Comparison of ENCODE assay signal across 17 cellular contexts in the genomic region with DNA sequence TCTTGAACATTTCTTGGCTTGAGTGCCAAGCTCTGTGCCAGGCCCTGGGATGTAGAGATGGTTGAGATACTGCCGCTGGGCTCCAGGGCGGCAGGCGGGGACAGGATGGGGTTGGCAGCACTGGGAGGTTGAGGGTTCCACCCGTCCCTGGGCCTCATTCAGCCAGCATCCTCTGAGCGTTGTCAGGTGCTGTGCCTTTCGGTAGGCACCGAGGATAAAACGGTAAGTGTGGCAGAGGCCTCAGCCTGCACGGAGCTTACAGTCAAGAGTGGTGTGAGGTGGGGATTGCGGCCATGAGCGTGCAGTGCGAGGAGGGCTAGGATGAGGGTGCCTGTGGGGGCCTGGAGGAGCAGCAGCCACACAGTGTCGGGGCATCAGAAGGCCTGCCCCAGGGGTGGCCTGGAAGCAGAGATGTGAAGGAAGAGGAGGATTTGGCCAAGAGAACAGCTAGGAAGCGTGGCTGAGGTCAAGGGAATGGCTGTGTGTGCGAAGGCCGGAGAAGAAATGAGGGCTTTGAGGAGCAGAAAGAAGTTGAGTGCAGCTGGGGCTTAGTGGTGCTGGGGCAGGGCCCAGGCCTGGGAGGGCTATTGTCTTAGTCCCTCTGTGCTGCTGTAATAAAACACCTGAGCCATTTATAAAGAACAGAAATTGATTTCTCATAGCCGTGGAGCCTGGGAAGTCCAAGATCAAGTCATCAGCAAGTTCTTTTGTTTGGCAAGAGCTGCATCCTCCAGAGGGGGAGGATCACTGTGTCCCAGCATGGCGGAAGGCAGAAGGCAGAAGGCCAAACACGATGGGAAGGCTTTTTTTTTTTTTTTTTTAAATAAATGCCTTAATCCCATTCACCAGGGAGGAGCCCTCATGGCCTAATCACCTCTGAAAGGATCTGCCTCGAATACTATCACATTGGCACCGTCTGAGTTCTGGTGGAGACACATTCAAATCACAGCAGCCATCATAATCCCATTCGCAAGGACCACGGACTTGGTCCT. TPM values are rescaled to one million over a fixed set of nuclear protein-coding genes. Genes with fewer than 3 reads are reported as not detected.
DNase-seq lines count a peak whose midpoint lies in the region; ATAC-seq, FAIRE-seq and TF ChIP-seq lines count a peak whose summit lies in the region.
"Had no signal": no experiment of that assay in that cellular context is flagged by ENCODE, and none has a peak within 500 bp of the region (broad histone marks: within the 10 kb centered on the region; RNA-seq: fewer than 3 reads in every experiment).

No MANE protein-coding gene starts in this region.

- POLR2A ChIA-PET in endothelial cell of umbilical vein (lab: Charles Lee): interaction anchor here (0.7 kb wide), 1 partner anchor 15 kb away, joined by 3 read pairs; no protein-coding TSS in a partner anchor

- TF ChIP-seq POLR2A in endothelial cell of umbilical vein (IDR thresholded peaks at IDR 0.05; ENCODE audit: low read depth, low read length): no peak

- DNase-seq in Right ventricle myocardium inferior (ENCODE audit: missing footprints): no peak
- no peak for DNase-seq in cardiac septum (ENCODE audit: low spot score)
- peak; percentile 49 for DNase-seq in endothelial cell of umbilical vein (ENCODE audit: low read depth, low spot score)
- no peak for DNase-seq in NCI-H1930 (lab: John Stamatoyannopoulos, UW)
- DNase-seq in NOMO-1 treated with DMSO at 0.1 percent for 48 hours (lab: John Stamatoyannopoulos, UW; ENCODE audit: unreplicated experiment): no peak
- DNase-seq: activated naive CD8-positive, alpha-beta T cell treated with anti-CD3 and anti-CD28 coated beads, Interleukin-2, amount 50 U/mL, for 24 hours; activated T-cell treated with anti-CD3 and anti-CD28 coated beads for 4 hours; foreskin keratinocyte; GDM1; NCI-H345; PC-3; right lobe of liver; stimulated activated naive CD4-positive, alpha-beta T cell had no signal

- H3K4me2 ChIP-seq in endothelial cell of umbilical vein (ENCODE audit: insufficient read depth, low read length): no peak overlapping the region
- H3K4me2 ChIP-seq: A549 had no signal

- H3K9me3 Mint-ChIP-seq in nephron: peaks cover 3% of the 10 kb centered on the region
- no peaks in the 10 kb centered on the region for H3K9me3 Mint-ChIP-seq in stimulated activated memory B cell treated with anti-CD40 and anti-IgM and Interleukin-4, amounts not matched to agents 10 μg/mL and 1 μg/mL and 100 μg/mL, for 72 hours
- H3K9me3 Mint-ChIP-seq: activated naive CD8-positive, alpha-beta T cell treated with anti-CD3 and anti-CD28 coated beads, Interleukin-2, amount 50 U/mL, for 24 hours had no signal

- FAIRE-seq in endothelial cell of umbilical vein (lab: Jason Lieb, UNC): peak; percentile 87
- FAIRE-seq: A549 had no signal

- TF ChIP-seq CTCF in endothelial cell of umbilical vein (IDR thresholded peaks at IDR 0.05; ENCODE audit: extremely low read depth in 1 of 2, insufficient read depth in 1 of 2, low read depth in 1 of 2, low read length in 2 of 2) (no peak), nephron (IDR thresholded peaks at IDR 0.05; ENCODE audit: unreplicated experiment in 3 of 3) (no peak)

- no peak overlapping the region for H3K27ac ChIP-seq in endothelial cell of umbilical vein (ENCODE audit: insufficient read depth, low read depth, low read length)
- H3K27ac ChIP-seq: A549, foreskin keratinocyte, right lobe of liver had no signal

- no TSS peak for BruUV-seq in endothelial cell of umbilical vein (replicated peaks; lab: Mats Ljungman, UMichigan)

- peaks cover 6% of the 10 kb centered on the region for H3K4me1 ChIP-seq in endothelial cell of umbilical vein (ENCODE audit: control insufficient read depth, extremely low read depth, insufficient read depth, low read length)
- H3K4me1 ChIP-seq: A549, foreskin keratinocyte, right lobe of liver had no signal

- peak overlapping the region; percentile 98 to 99 (median 99) for H3K27ac Mint-ChIP-seq in nephron
- no peak overlapping the region for H3K27ac Mint-ChIP-seq in stimulated activated memory B cell treated with anti-CD40 and anti-IgM and Interleukin-4, amounts not matched to agents 10 μg/mL and 1 μg/mL and 100 μg/mL, for 72 hours
- H3K27ac Mint-ChIP-seq: activated naive CD8-positive, alpha-beta T cell treated with anti-CD3 and anti-CD28 coated beads, Interleukin-2, amount 50 U/mL, for 24 hours had no signal

- H3K79me2 ChIP-seq in endothelial cell of umbilical vein (ENCODE audit: control insufficient read depth, insufficient read depth, low read length): no peaks in the 10 kb centered on the region

- no peaks in the 10 kb centered on the region for H3K9me1 ChIP-seq in endothelial cell of umbilical vein (replicated peaks; ENCODE audit: control insufficient read depth, extremely low read depth, insufficient read depth, low read length)

- peaks cover 83% of the 10 kb centered on the region for H3K4me1 Mint-ChIP-seq in nephron
- H3K4me1 Mint-ChIP-seq in stimulated activated memory B cell treated with anti-CD40 and anti-IgM and Interleukin-4, amounts not matched to agents 10 μg/mL and 1 μg/mL and 100 μg/mL, for 72 hours: peaks cover 5% of the 10 kb centered on the region
- H3K4me1 Mint-ChIP-seq: activated naive CD8-positive, alpha-beta T cell treated with anti-CD3 and anti-CD28 coated beads, Interleukin-2, amount 50 U/mL, for 24 hours had no signal

- dilution Hi-C loops in endothelial cell of umbilical vein (cut with MboI; ENCODE audit: extremely low pct_ligation_motif_present, low sequenced_read_pairs): no loop called here

- CTCF ChIA-PET in endothelial cell of umbilical vein (lab: Charles Lee): interaction anchor here (0.8 to 1.2 kb wide), 4 partner anchors 9 to 72 kb away, joined by 3 to 5 read pairs (median 4); no protein-coding TSS in a partner anchor

- peak overlapping the region; percentile 46 to 47 (median 46) for H3K4me3 Mint-ChIP-seq in nephron
- H3K4me3 Mint-ChIP-seq in stimulated activated memory B cell treated with anti-CD40 and anti-IgM and Interleukin-4, amounts not matched to agents 10 μg/mL and 1 μg/mL and 100 μg/mL, for 72 hours: no peak overlapping the region
- H3K4me3 Mint-ChIP-seq: activated naive CD8-positive, alpha-beta T cell treated with anti-CD3 and anti-CD28 coated beads, Interleukin-2, amount 50 U/mL, for 24 hours had no signal

- peak; percentile 52 for ATAC-seq in Right ventricle myocardium inferior
- ATAC-seq in stimulated activated memory B cell treated with anti-CD40 and anti-IgM and Interleukin-4, amounts not matched to agents 10 μg/mL and 1 μg/mL and 100 μg/mL, for 72 hours: no peak
- no peak for ATAC-seq in GM21619 (IDR thresholded peaks at IDR 0.05; ENCODE audit: unreplicated experiment)
- ATAC-seq: A549; activated naive CD8-positive, alpha-beta T cell treated with anti-CD3 and anti-CD28 coated beads, Interleukin-2, amount 50 U/mL, for 24 hours; foreskin keratinocyte; PC-3 had no signal

- intact Hi-C loops in Right ventricle myocardium inferior (cut with DNase I): no loop called here
- intact Hi-C loops in cardiac septum (cut with DNase I): no loop called here
- intact Hi-C loops in endothelial cell of umbilical vein (cut with micrococcal nuclease): no loop called here

- H3K9ac ChIP-seq in endothelial cell of umbilical vein (replicated peaks; ENCODE audit: extremely low read depth, insufficient read depth, low read length): no peak overlapping the region

- H3K27me3 ChIP-seq in endothelial cell of umbilical vein (ENCODE audit: control insufficient read depth in 2 of 2, insufficient read depth in 2 of 2, low read length in 2 of 2): no peaks in the 10 kb centered on the region
- H3K27me3 ChIP-seq: foreskin keratinocyte, right lobe of liver had no signal

- H4K20me1 ChIP-seq in endothelial cell of umbilical vein (replicated peaks; ENCODE audit: control insufficient read depth, extremely low read depth, insufficient read depth, low read length): no peaks in the 10 kb centered on the region

- H3K4me3 ChIP-seq in endothelial cell of umbilical vein (replicated peaks in 1 of 3; ENCODE audit: insufficient read depth in 1 of 3, low read depth in 1 of 3, low read length in 3 of 3): no peak overlapping the region
- H3K4me3 ChIP-seq: A549, right lobe of liver had no signal

- peaks cover 5% of the 10 kb centered on the region for H3K36me3 Mint-ChIP-seq in nephron (ENCODE audit: low read depth)
- H3K36me3 Mint-ChIP-seq in stimulated activated memory B cell treated with anti-CD40 and anti-IgM and Interleukin-4, amounts not matched to agents 10 μg/mL and 1 μg/mL and 100 μg/mL, for 72 hours: peaks cover 5% of the 10 kb centered on the region

- H3K36me3 ChIP-seq in endothelial cell of umbilical vein (ENCODE audit: control insufficient read depth in 2 of 2, extremely low read depth in 1 of 2, insufficient read depth in 2 of 2, low read length in 2 of 2): no peaks in the 10 kb centered on the region
- H3K36me3 ChIP-seq: right lobe of liver had no signal

- H2AFZ ChIP-seq in endothelial cell of umbilical vein (ENCODE audit: low read depth, low read length): no peak overlapping the region

- H3K27me3 Mint-ChIP-seq in nephron (ENCODE audit: low read depth): peaks cover 6% of the 10 kb centered on the region
- peaks cover 20% of the 10 kb centered on the region for H3K27me3 Mint-ChIP-seq in stimulated activated memory B cell treated with anti-CD40 and anti-IgM and Interleukin-4, amounts not matched to agents 10 μg/mL and 1 μg/mL and 100 μg/mL, for 72 hours

- no peaks in the 10 kb centered on the region for H3K9me3 ChIP-seq in endothelial cell of umbilical vein (replicated peaks; ENCODE audit: control insufficient read depth, insufficient read depth, low read length)
- H3K9me3 ChIP-seq: A549, right lobe of liver had no signal

TF ChIP-seq in endothelial cell of umbilical vein, 7 proteins besides CTCF, POLR2A, EP300 and RAD21:
- TF ChIP-seq GATA2 (IDR thresholded peaks at IDR 0.05; ENCODE audit: insufficient read depth, insufficient read length, low read depth, low read length): no peak
TF ChIP-seq in endothelial cell of umbilical vein: peak in this region for 0.

RNA-seq across cellular contexts. Expression of a gene that starts 22.7 kb away (rescaled TPM):
- total RNA-seq in Right ventricle myocardium inferior: 8.5 TPM
- 2.7 TPM for total RNA-seq in cardiac septum
- 2.9 and 3.7 TPM in 2 replicates for total RNA-seq in endothelial cell of umbilical vein
- 2.4 and 2.9 TPM in 2 replicates for polyA plus RNA-seq in endothelial cell of umbilical vein
- polyA plus RNA-seq in endothelial cell of umbilical vein (2011; cell fraction: cytosol; rRNA removed): 2.0 and 2.2 TPM in 2 replicates
- polyA plus RNA-seq in endothelial cell of umbilical vein (2011; cell fraction: nucleus; rRNA removed): 2.3 TPM in 2 replicates
- polyA plus RNA-seq in endothelial cell of umbilical vein (2012): 0.50 and 1.1 TPM in 2 replicates
- polyA minus RNA-seq in endothelial cell of umbilical vein: 2.6 and 2.7 TPM in 2 replicates
- not detected for polyA minus RNA-seq in endothelial cell of umbilical vein (2011; cell fraction: cytosol; rRNA and poly(A)+ RNA removed)
- polyA minus RNA-seq in endothelial cell of umbilical vein (2011; cell fraction: nucleus; rRNA and poly(A)+ RNA removed): 0.91 and 1.3 TPM in 2 replicates
